8 cellular contexts compared by ENCODE assay signal in the genomic region with DNA sequence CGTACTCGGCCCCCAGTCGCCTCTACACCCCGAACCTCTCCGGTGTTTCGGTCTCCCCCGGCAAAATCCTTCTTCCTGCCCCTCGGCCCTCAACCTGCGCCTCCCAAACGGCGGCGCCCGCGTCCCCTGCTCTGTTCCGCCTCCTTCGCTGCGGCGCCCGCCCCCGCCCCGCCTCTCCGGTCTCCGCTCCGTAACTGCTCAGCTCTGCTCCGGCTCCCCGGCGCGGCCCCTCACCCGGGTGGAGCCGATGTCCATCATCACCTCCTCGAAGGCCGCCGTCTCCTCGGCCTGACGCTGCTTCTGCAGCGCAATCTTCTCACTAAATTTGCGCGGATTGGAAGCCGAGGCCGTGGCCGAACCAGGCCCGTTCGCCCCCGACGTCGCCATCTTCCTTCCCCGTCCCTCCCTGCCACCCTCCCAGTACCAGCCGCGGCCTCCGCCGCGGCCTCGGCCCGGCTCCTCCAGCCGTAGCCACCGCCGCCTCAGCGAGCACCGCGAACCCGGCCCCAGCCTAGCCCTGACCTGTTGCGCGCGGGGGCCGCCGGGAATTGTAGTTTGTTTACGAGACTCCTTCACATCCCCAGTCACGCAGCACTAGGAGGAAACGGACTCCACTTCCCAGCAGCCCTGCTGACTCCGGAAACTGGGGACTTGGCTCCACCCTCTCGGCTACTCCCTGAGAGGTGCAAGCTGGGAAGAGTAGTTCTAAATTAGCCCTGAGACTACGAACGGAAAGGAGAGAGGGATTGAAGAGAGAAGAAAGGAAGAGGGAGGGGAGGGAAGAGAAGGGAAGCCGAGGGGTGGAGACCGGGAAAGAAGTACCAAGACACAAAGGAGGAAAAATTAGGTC. TPM values are rescaled to one million over a fixed set of nuclear protein-coding genes. Genes with fewer than 3 reads are reported as not detected.
DNase-seq lines count a peak whose midpoint lies in the region; ATAC-seq, FAIRE-seq and TF ChIP-seq lines count a peak whose summit lies in the region.

A gene with protein sequence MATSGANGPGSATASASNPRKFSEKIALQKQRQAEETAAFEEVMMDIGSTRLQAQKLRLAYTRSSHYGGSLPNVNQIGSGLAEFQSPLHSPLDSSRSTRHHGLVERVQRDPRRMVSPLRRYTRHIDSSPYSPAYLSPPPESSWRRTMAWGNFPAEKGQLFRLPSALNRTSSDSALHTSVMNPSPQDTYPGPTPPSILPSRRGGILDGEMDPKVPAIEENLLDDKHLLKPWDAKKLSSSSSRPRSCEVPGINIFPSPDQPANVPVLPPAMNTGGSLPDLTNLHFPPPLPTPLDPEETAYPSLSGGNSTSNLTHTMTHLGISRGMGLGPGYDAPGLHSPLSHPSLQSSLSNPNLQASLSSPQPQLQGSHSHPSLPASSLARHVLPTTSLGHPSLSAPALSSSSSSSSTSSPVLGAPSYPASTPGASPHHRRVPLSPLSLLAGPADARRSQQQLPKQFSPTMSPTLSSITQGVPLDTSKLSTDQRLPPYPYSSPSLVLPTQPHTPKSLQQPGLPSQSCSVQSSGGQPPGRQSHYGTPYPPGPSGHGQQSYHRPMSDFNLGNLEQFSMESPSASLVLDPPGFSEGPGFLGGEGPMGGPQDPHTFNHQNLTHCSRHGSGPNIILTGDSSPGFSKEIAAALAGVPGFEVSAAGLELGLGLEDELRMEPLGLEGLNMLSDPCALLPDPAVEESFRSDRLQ (minus strand): TSS at position 502 of the 850 bp plus-strand sequence. CDS start 115 bp downstream, at position 387.

- intact Hi-C loops in HepG2 (cut with micrococcal nuclease; ENCODE audit: unreplicated experiment): loop anchor here (5.0 kb wide), 1 partner anchor 36 kb away; the partner anchor contains the start of gene GATAD2B

- peak within 1 kb of the TSS; percentile 75 for H3K27ac ChIP-seq in HepG2 (ENCODE audit: extremely low read length, insufficient read depth, low read length)

- H2AFZ ChIP-seq in HepG2 (ENCODE audit: low read length): no peak within 1 kb of the TSS

- H3K9me3 ChIP-seq in HepG2 (ENCODE audit: low read length): no peaks in the 10 kb centered on the region

- peaks cover 0 to 16% of the 10 kb centered on the region in 2 experiments; a peak in 3 of 5 replicates for H3K36me3 ChIP-seq in HepG2 (replicated peaks in 1 of 2; ENCODE audit: control insufficient read depth in 1 of 2, insufficient read depth in 2 of 2, low read length in 2 of 2)

- DNase-seq in CD1c-positive myeloid dendritic cell (ENCODE audit: extremely low spot score) (peak; percentile 98), NCI-H82 (lab: John Stamatoyannopoulos, UW) (peak; percentile 100), dermis microvascular lymphatic vessel endothelial cell (ENCODE audit: low read depth in 2 of 2) (peak; percentile 92 to 98), HepG2 (ENCODE audit: low spot score) (peak; percentile 96)
- DNase-seq in activated CD4-positive, alpha-beta T cell treated with anti-CD3 and anti-CD28 coated beads, Interleukin-2, amount 50 U/mL, for 48 hours: peak; percentile 98
- DNase-seq in stimulated activated CD4-positive, alpha-beta T cell treated with anti-CD3 and anti-CD28 coated beads, Interleukin-4, amount 100 ng/mL, for 1 hour: peak; percentile 98

- no TSS peak for BruUV-seq in HepG2 (replicated peaks; lab: Mats Ljungman, UMichigan)

- in situ Hi-C loops in HepG2 (cut with HindIII; ENCODE audit: extremely low pct_ligation_motif_present, low pct_unique_long_range_greater_than_20kb): no loop called here

- TF ChIP-seq EP300 in HepG2 (IDR thresholded peaks at IDR 0.05; ENCODE audit: low read depth in 2 of 2, low read length in 2 of 2) (no peak; a peak in 1 of 4 replicates), HepG2 (CRISPR knock-in tag; IDR thresholded peaks at IDR 0.05; ENCODE audit: borderline replicate concordance) (no peak; the same call in 1 of the 2 replicates)

- H3K4me2 ChIP-seq in HepG2 (ENCODE audit: low read depth, low read length): peak within 1 kb of the TSS; percentile 89

- peak in 1 of 2 experiments; percentile 71; a peak in 3 of 4 replicates for TF ChIP-seq POLR2A in HepG2 (IDR thresholded peaks at IDR 0.05; ENCODE audit: insufficient read depth in 1 of 2, low read depth in 2 of 2, low read length in 2 of 2)

- peak; percentile 92 for FAIRE-seq in HepG2 (lab: Jason Lieb, UNC)

- ATAC-seq in GM19438 (IDR thresholded peaks at IDR 0.05; ENCODE audit: low read depth, unreplicated experiment): peak; percentile 65
- peak; percentile 46 for ATAC-seq in HG03575 (IDR thresholded peaks at IDR 0.05; ENCODE audit: extremely low read depth, insufficient number of reproducible peaks, low FRiP score, unreplicated experiment)
- peak; percentile 81 for ATAC-seq in HepG2

- POLR2A ChIA-PET in HepG2 (lab: Yijun Ruan, JAX): interaction anchor here (0.9 to 7.0 kb wide), 8 partner anchors 9 to 44 kb away, joined by 3 to 89 read pairs (median 10); partner anchors contain the start of genes CREB3L4, DENND4B, GATAD2B and JTB

- H3K4me3 ChIP-seq in HepG2 (replicated peaks in 1 of 3; ENCODE audit: insufficient read depth in 1 of 3, low read depth in 2 of 3, low read length in 3 of 3): peak within 1 kb of the TSS; percentile 89 to 99 (median 92)

- peak; percentile 40; the same call in 1 of the 2 replicates for TF ChIP-seq CTCF in HepG2 (CRISPR knock-in tag; IDR thresholded peaks at IDR 0.05)

- WGBS in HepG2 (ENCODE audit: low lambda C conversion rate): 1% methylated on average over 58 of the region's 75 CpGs

- peaks cover 58% of the 10 kb centered on the region for H3K79me2 ChIP-seq in HepG2 (ENCODE audit: insufficient read depth, low read length)

- CTCF ChIA-PET in HepG2 (lab: Yijun Ruan, JAX; ENCODE audit: low intra/inter-chr PET ratio, low total read pairs): interaction anchor here (0.8 kb wide), 1 partner anchor 9 kb away, joined by 3 read pairs; no protein-coding TSS in a partner anchor

- peaks cover 0 to 7% of the 10 kb centered on the region in 2 experiments; a peak in 1 of 5 replicates for H3K27me3 ChIP-seq in HepG2 (ENCODE audit: control insufficient read depth in 1 of 2, insufficient read depth in 2 of 2, low read length in 2 of 2)

- H3K4me1 ChIP-seq in HepG2 (ENCODE audit: insufficient read depth, low read length): peaks cover 67% of the 10 kb centered on the region

- TF ChIP-seq RAD21 in HepG2 (CRISPR knock-in tag; IDR thresholded peaks at IDR 0.05): 0 out of 2 replicates have a peak, but pooled peaks have one; percentile 27

- H3K9ac ChIP-seq in HepG2 (ENCODE audit: insufficient read depth, low read depth, low read length): peak within 1 kb of the TSS; percentile 85

- peaks cover 7% of the 10 kb centered on the region; the same call in 1 of the 2 replicates for H4K20me1 ChIP-seq in HepG2 (ENCODE audit: insufficient read depth, low read length)

TF ChIP-seq in HepG2, 621 proteins besides CTCF, POLR2A, EP300 and RAD21 (continues in another document):
- no peak for TF ChIP-seq ZNF138 (CRISPR knock-in tag; IDR thresholded peaks at IDR 0.05; ENCODE audit: low read depth)
- TF ChIP-seq, protein P1, sequence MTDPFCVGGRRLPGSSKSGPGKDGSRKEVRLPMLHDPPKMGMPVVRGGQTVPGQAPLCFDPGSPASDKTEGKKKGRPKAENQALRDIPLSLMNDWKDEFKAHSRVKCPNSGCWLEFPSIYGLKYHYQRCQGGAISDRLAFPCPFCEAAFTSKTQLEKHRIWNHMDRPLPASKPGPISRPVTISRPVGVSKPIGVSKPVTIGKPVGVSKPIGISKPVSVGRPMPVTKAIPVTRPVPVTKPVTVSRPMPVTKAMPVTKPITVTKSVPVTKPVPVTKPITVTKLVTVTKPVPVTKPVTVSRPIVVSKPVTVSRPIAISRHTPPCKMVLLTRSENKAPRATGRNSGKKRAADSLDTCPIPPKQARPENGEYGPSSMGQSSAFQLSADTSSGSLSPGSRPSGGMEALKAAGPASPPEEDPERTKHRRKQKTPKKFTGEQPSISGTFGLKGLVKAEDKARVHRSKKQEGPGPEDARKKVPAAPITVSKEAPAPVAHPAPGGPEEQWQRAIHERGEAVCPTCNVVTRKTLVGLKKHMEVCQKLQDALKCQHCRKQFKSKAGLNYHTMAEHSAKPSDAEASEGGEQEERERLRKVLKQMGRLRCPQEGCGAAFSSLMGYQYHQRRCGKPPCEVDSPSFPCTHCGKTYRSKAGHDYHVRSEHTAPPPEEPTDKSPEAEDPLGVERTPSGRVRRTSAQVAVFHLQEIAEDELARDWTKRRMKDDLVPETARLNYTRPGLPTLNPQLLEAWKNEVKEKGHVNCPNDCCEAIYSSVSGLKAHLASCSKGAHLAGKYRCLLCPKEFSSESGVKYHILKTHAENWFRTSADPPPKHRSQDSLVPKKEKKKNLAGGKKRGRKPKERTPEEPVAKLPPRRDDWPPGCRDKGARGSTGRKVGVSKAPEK (CRISPR knock-in tag; IDR thresholded peaks at IDR 0.05; ENCODE audit: borderline replicate concordance): no peak
- no peak for TF ChIP-seq MAFG (CRISPR knock-in tag; IDR thresholded peaks at IDR 0.05)
- TF ChIP-seq ATF7 (IDR thresholded peaks at IDR 0.05): no peak
- no peak for TF ChIP-seq ATF7 (CRISPR knock-in tag; IDR thresholded peaks at IDR 0.05)
- no peak for TF ChIP-seq NCOA5 (CRISPR knock-in tag; IDR thresholded peaks at IDR 0.05)
- no peak for TF ChIP-seq ZNF780A (CRISPR knock-in tag; IDR thresholded peaks at IDR 0.05)

RNA-seq across cellular contexts. Expression of the gene that starts here (rescaled TPM):
- total RNA-seq in dermis microvascular lymphatic vessel endothelial cell (2.3 and 3.3 TPM in 2 replicates), HepG2 (2016; rRNA removed; fragmentation: Illumina TruSeq; extraction: Trizol) (4.0 and 6.1 TPM in 2 replicates)
- 3.0 and 4.2 TPM in 2 replicates for total RNA-seq in HepG2 (2016; cell fraction: cytosol; rRNA removed; fragmentation: Illumina TruSeq; extraction: Trizol; ENCODE audit: low read depth)
- total RNA-seq in HepG2 (2016; cell fraction: insoluble cytoplasmic fraction; rRNA removed; fragmentation: Illumina TruSeq; extraction: Trizol): 3.1 and 5.5 TPM in 2 replicates
- 5.2 and 6.7 TPM in 2 replicates for total RNA-seq in HepG2 (2016; cell fraction: membrane; rRNA removed; fragmentation: Illumina TruSeq; extraction: Trizol)
- 7.2 and 9.2 TPM in 2 replicates for total RNA-seq in HepG2 (2016; cell fraction: nucleus; rRNA removed; fragmentation: Illumina TruSeq; extraction: Trizol)
- polyA plus RNA-seq in HepG2 (2011; rRNA removed): 24.2 and 26.7 TPM in 2 replicates
- 10.1 and 12.6 TPM in 2 replicates for polyA plus RNA-seq in HepG2 (2011; cell fraction: cytosol; rRNA removed)
- 47.3 and 47.5 TPM in 2 replicates for polyA plus RNA-seq in HepG2 (2011; cell fraction: nucleus; rRNA removed)
- polyA plus RNA-seq in HepG2 (2012): 14.5 and 18.4 TPM in 2 replicates
- 4.5 and 4.8 TPM in 2 replicates for polyA plus RNA-seq in HepG2 (2016; cell fraction: cytosol; fragmentation: Illumina TruSeq; extraction: Trizol; ENCODE audit: low read depth)
- 9.2 and 10.0 TPM in 2 replicates for polyA plus RNA-seq in HepG2 (2016; cell fraction: insoluble cytoplasmic fraction; fragmentation: Illumina TruSeq; extraction: Trizol; ENCODE audit: low read depth)
- polyA plus RNA-seq in HepG2 (2016; cell fraction: membrane; fragmentation: Illumina TruSeq; extraction: Trizol; ENCODE audit: low read depth): 9.6 and 10.4 TPM in 2 replicates
- polyA plus RNA-seq in HepG2 (2016; cell fraction: nucleus; fragmentation: Illumina TruSeq; extraction: Trizol; ENCODE audit: insufficient read depth, low read depth): 37.9 and 40.4 TPM in 2 replicates
- 40.4 and 54.2 TPM in 2 replicates for polyA minus RNA-seq in HepG2 (2011; rRNA and poly(A)+ RNA removed; ENCODE audit: low replicate concordance)
- polyA minus RNA-seq in HepG2 (2011; cell fraction: cytosol; rRNA and poly(A)+ RNA removed): 9.1 and 10.3 TPM in 2 replicates
- 20.5 and 25.0 TPM in 2 replicates for polyA minus RNA-seq in HepG2 (2011; cell fraction: nucleus; rRNA and poly(A)+ RNA removed)

Comparison
In these comparisons a context has a peak if more than half of its experiments do, and no peak if none do; other contexts are left out.
1. Peak in every context shown above with its lines: DNase-seq, ATAC-seq, H3K4me3 ChIP-seq and H3K27ac ChIP-seq.